31 cellular contexts compared by ENCODE assay signal in genomic region chr20:46640536-46641311, GRCh38. TPM values are rescaled to one million over a fixed set of nuclear protein-coding genes. Genes with fewer than 3 reads are reported as not detected.
DNase-seq lines count a peak whose midpoint lies in the region; ATAC-seq, FAIRE-seq and TF ChIP-seq lines count a peak whose summit lies in the region.
"Had no signal": no experiment of that assay in that cellular context is flagged by ENCODE, and none has a peak within 500 bp of the region (broad histone marks: within the 10 kb centered on the region; RNA-seq: fewer than 3 reads in every experiment).

No MANE protein-coding gene starts in this region.

- H2AFZ ChIP-seq in HepG2 (ENCODE audit: low read length) = no peak overlapping the region
- H2AFZ ChIP-seq: parathyroid adenoma had no signal

- H3K9me3 ChIP-seq in HepG2 (ENCODE audit: low read length) = no peaks in the 10 kb centered on the region
- no peaks in the 10 kb centered on the region for H3K9me3 ChIP-seq in tibial nerve
- H3K9me3 ChIP-seq: breast epithelium, colonic mucosa, left lung, uterus had no signal

- POLR2A ChIA-PET in HepG2 (lab: Yijun Ruan, JAX) = interaction anchor here (0.7 to 6.4 kb wide), 13 partner anchors 8 to 118 kb away, joined by 3 to 72 read pairs (median 5); partner anchors contain the start of genes SLC13A3 and TP53RK

- H3K27me3 ChIP-seq in HepG2 (ENCODE audit: control insufficient read depth in 1 of 2, insufficient read depth in 2 of 2, low read length in 2 of 2) (no peaks in the 10 kb centered on the region), tibial nerve (no peaks in the 10 kb centered on the region)
- H3K27me3 ChIP-seq: breast epithelium, colonic mucosa, left lung, uterus had no signal

- H3K4me2 ChIP-seq in HepG2 (ENCODE audit: low read depth, low read length) = peak overlapping the region; percentile 33
- H3K4me2 ChIP-seq: smooth muscle cell had no signal

- H3K27ac ChIP-seq in HepG2 (ENCODE audit: extremely low read length, insufficient read depth, low read length) (peak overlapping the region; percentile 60), tibial nerve (peak overlapping the region in 2 of 4 donors; percentile 8 to 14)
- H3K27ac ChIP-seq: breast epithelium, colonic mucosa, left lung, parathyroid adenoma, uterus had no signal

- 35% methylated on average over 13 of the region's 14 CpGs for WGBS in HepG2 (ENCODE audit: low lambda C conversion rate)
- 57 to 64% methylated on average over 13 to 14 of the region's 14 CpGs for WGBS in tibial nerve, 2 donors

- H3K4me1 Mint-ChIP-seq in type B pancreatic cell (ENCODE audit: unreplicated experiment) = no peaks in the 10 kb centered on the region
- H3K4me1 Mint-ChIP-seq: activated CD4-positive, alpha-beta T cell treated with anti-CD3 and anti-CD28 coated beads for 36 hours; activated naive CD4-positive, alpha-beta T cell treated with anti-CD3 and anti-CD28 coated beads, Interleukin-2, amount 50 U/mL, for 24 hours had no signal

- TF ChIP-seq EP300 in HepG2 (IDR thresholded peaks at IDR 0.05; ENCODE audit: low read depth in 2 of 2, low read length in 2 of 2) = peak; percentile 81 to 94
- TF ChIP-seq EP300 in HepG2 (CRISPR knock-in tag; IDR thresholded peaks at IDR 0.05; ENCODE audit: borderline replicate concordance) = peak; percentile 91
- no peak for TF ChIP-seq EP300 in tibial nerve (IDR thresholded peaks at IDR 0.05)

- H3K27ac Mint-ChIP-seq in type B pancreatic cell = no peak overlapping the region
- H3K27ac Mint-ChIP-seq: activated CD4-positive, alpha-beta T cell treated with anti-CD3 and anti-CD28 coated beads for 36 hours; activated CD8-positive, alpha-beta T cell treated with anti-CD3 and anti-CD28 coated beads for 36 hours; activated naive CD4-positive, alpha-beta T cell treated with anti-CD3 and anti-CD28 coated beads, Interleukin-2, amount 50 U/mL, for 24 hours; activated T-helper 2 cell treated with anti-CD3 and anti-CD28 coated beads, Interferon-gamma antibody, Interleukin-2, Interleukin-4, amounts not matched to agents 10 μg/mL and 5 μg/mL and 100 μg/mL, durations not matched to agents 14 hours and 24 hours and 36 hours; T-helper 2 cell treated with Interferon-gamma antibody and Interleukin-4, amounts not matched to agents 5 μg/mL and 100 μg/mL, for 36 hours had no signal

- H4K20me1 ChIP-seq in HepG2 (ENCODE audit: insufficient read depth, low read length) = no peaks in the 10 kb centered on the region

- H3K4me1 ChIP-seq in HepG2 (ENCODE audit: insufficient read depth, low read length) = peaks cover 95% of the 10 kb centered on the region
- H3K4me1 ChIP-seq in tibial nerve = peaks cover 0 to 19% (median 6%) of the 10 kb centered on the region in 4 donors
- H3K4me1 ChIP-seq: breast epithelium, colonic mucosa, left lung, parathyroid adenoma, uterus had no signal

- H3K27me3 Mint-ChIP-seq in type B pancreatic cell = peaks cover 3% of the 10 kb centered on the region

- BruUV-seq in HepG2 (replicated peaks; lab: Mats Ljungman, UMichigan) = no TSS peak

- no peaks in the 10 kb centered on the region for H3K36me3 Mint-ChIP-seq in type B pancreatic cell
- H3K36me3 Mint-ChIP-seq: activated naive CD4-positive, alpha-beta T cell treated with anti-CD3 and anti-CD28 coated beads, Interleukin-2, amount 50 U/mL, for 24 hours had no signal

- TF ChIP-seq CTCF in HepG2 (CRISPR knock-in tag; IDR thresholded peaks at IDR 0.05) (peak; percentile 22; the same call in 1 of the 2 replicates), type B pancreatic cell (conservative IDR thresholded peaks at IDR 0.05) (no peak), tibial nerve (IDR thresholded peaks at IDR 0.05) (no peak)

- TF ChIP-seq POLR2A in HepG2 (IDR thresholded peaks at IDR 0.05; ENCODE audit: insufficient read depth in 1 of 2, low read depth in 2 of 2, low read length in 2 of 2) (no peak), tibial nerve (IDR thresholded peaks at IDR 0.05) (no peak), erythroblast (IDR thresholded peaks at IDR 0.05; ENCODE audit: low read length) (no peak)

- H3K9me3 Mint-ChIP-seq in type B pancreatic cell = peaks cover 5% of the 10 kb centered on the region
- H3K9me3 Mint-ChIP-seq: activated CD8-positive, alpha-beta T cell treated with anti-CD3 and anti-CD28 coated beads for 36 hours; activated naive CD4-positive, alpha-beta T cell treated with anti-CD3 and anti-CD28 coated beads, Interleukin-2, amount 50 U/mL, for 24 hours; activated T-helper 2 cell treated with anti-CD3 and anti-CD28 coated beads, Interferon-gamma antibody, Interleukin-2, Interleukin-4, amounts not matched to agents 10 μg/mL and 5 μg/mL and 100 μg/mL, durations not matched to agents 14 hours and 24 hours and 36 hours; T-helper 2 cell treated with Interferon-gamma antibody and Interleukin-4, amounts not matched to agents 5 μg/mL and 100 μg/mL, for 36 hours had no signal

- 0 out of 2 replicates have a peak, but pooled peaks have one; percentile 18 for TF ChIP-seq RAD21 in HepG2 (CRISPR knock-in tag; IDR thresholded peaks at IDR 0.05)

- peak; percentile 35 for DNase-seq in activated CD8-positive, alpha-beta memory T cell treated with anti-CD3 and anti-CD28 coated beads for 24 hours
- no peak for DNase-seq in activated CD8-positive, alpha-beta memory T cell treated with anti-CD3 and anti-CD28 coated beads, Interleukin-2, amount 50 U/mL, for 48 hours
- DNase-seq in NCI-H774 (lab: John Stamatoyannopoulos, UW) (peak; percentile 53), HepG2 (ENCODE audit: low spot score) (peak; percentile 84), type B pancreatic cell (ENCODE audit: extremely low spot score, unreplicated experiment) (peak; percentile 51), hepatic stellate cell (ENCODE audit: low spot score) (no peak), tibial nerve (ENCODE audit: low spot score in 2 of 2) (no peak), erythroblast (lab: John Stamatoyannopoulos, UW) (no peak)
- DNase-seq: activated CD4-positive, alpha-beta T cell treated with anti-CD3 and anti-CD28 coated beads for 36 hours; activated CD8-positive, alpha-beta T cell treated with anti-CD3 and anti-CD28 coated beads for 36 hours; activated T-cell treated with anti-CD3 and anti-CD28 coated beads for 4 hours; colonic mucosa; effector CD8-positive, alpha-beta T cell; Karpas-422; left lung; mesenchymal stem cell; NCI-H1694 treated with DMSO at 0.1 percent for 48 hours; NCI-H2227 treated with DMSO at 0.1 percent for 48 hours; NCI-H69; Right ventricle myocardium superior; stimulated activated CD4-positive, alpha-beta T cell treated with anti-CD3 and anti-CD28 coated beads, Interleukin-1b, Interleukin-23, amount 100 ng/mL, for 48 hours; stimulated activated naive CD4-positive, alpha-beta T cell treated with Interleukin-2 at 50 U/mL for 16 hours; uterus had no signal

- FAIRE-seq in HepG2 (lab: Jason Lieb, UNC) = no peak
- FAIRE-seq: A204.1, H54 had no signal

- H3K36me3 ChIP-seq in HepG2 (replicated peaks in 1 of 2; ENCODE audit: control insufficient read depth in 1 of 2, insufficient read depth in 2 of 2, low read length in 2 of 2) (peaks cover 3 to 33% of the 10 kb centered on the region in 2 experiments; a peak in 4 of 5 replicates), tibial nerve (no peaks in the 10 kb centered on the region)
- H3K36me3 ChIP-seq: breast epithelium, colonic mucosa, left lung, uterus had no signal

- H3K79me2 ChIP-seq in HepG2 (ENCODE audit: insufficient read depth, low read length) = peaks cover 35% of the 10 kb centered on the region
- H3K79me2 ChIP-seq: parathyroid adenoma had no signal

- in situ Hi-C loops in HepG2 (cut with HindIII; ENCODE audit: extremely low pct_ligation_motif_present, low pct_unique_long_range_greater_than_20kb) = no loop called here

- intact Hi-C loops in HepG2 (cut with micrococcal nuclease; ENCODE audit: unreplicated experiment) = no loop called here

- H3K4me3 ChIP-seq in HepG2 (replicated peaks in 1 of 3; ENCODE audit: insufficient read depth in 1 of 3, low read depth in 2 of 3, low read length in 3 of 3) (no peak overlapping the region), tibial nerve (no peak overlapping the region)
- H3K4me3 ChIP-seq: breast epithelium, colonic mucosa, left lung, smooth muscle cell, uterus had no signal

- H3K9ac ChIP-seq in HepG2 (ENCODE audit: insufficient read depth, low read depth, low read length) = peak overlapping the region; percentile 32
- H3K9ac ChIP-seq: parathyroid adenoma had no signal

- ATAC-seq in HepG2 = peak; percentile 16
- ATAC-seq: activated CD4-positive, alpha-beta T cell treated with anti-CD3 and anti-CD28 coated beads for 36 hours; activated CD8-positive, alpha-beta T cell treated with anti-CD3 and anti-CD28 coated beads for 36 hours; left lung had no signal

- H3K4me3 Mint-ChIP-seq in type B pancreatic cell = no peak overlapping the region
- H3K4me3 Mint-ChIP-seq: activated CD4-positive, alpha-beta T cell treated with anti-CD3 and anti-CD28 coated beads for 36 hours; activated CD8-positive, alpha-beta T cell treated with anti-CD3 and anti-CD28 coated beads for 36 hours; activated naive CD4-positive, alpha-beta T cell treated with anti-CD3 and anti-CD28 coated beads, Interleukin-2, amount 50 U/mL, for 24 hours; T-helper 2 cell treated with Interferon-gamma antibody and Interleukin-4, amounts not matched to agents 5 μg/mL and 100 μg/mL, for 36 hours had no signal

- CTCF ChIA-PET in HepG2 (lab: Yijun Ruan, JAX; ENCODE audit: low intra/inter-chr PET ratio, low total read pairs) = no interaction called here

RNA-seq across cellular contexts. Expression of gene SLC13A3, which starts 10.5 kb away (rescaled TPM):
- total RNA-seq in HepG2 (2016; rRNA removed; fragmentation: Illumina TruSeq; extraction: Trizol) (27.9 and 66.5 TPM in 2 replicates), type B pancreatic cell (ENCODE audit: low replicate concordance) (3.2 and 7.9 TPM in 2 replicates), tibial nerve (10 to 100 TPM in 2 of 4 donors, 1 to 10 TPM in 2; 5.7 to 11.6 (median 9.3) TPM)
- 23.8 and 30.4 TPM in 2 replicates for total RNA-seq in HepG2 (2016; cell fraction: cytosol; rRNA removed; fragmentation: Illumina TruSeq; extraction: Trizol; ENCODE audit: low read depth)
- 29.2 and 65.4 TPM in 2 replicates for total RNA-seq in HepG2 (2016; cell fraction: insoluble cytoplasmic fraction; rRNA removed; fragmentation: Illumina TruSeq; extraction: Trizol)
- 25.6 and 35.7 TPM in 2 replicates for total RNA-seq in HepG2 (2016; cell fraction: membrane; rRNA removed; fragmentation: Illumina TruSeq; extraction: Trizol)
- 59.9 and 65.1 TPM in 2 replicates for total RNA-seq in HepG2 (2016; cell fraction: nucleus; rRNA removed; fragmentation: Illumina TruSeq; extraction: Trizol)
- polyA plus RNA-seq in HepG2 (2011; rRNA removed) = 63.3 and 76.0 TPM in 2 replicates
- 40.8 and 74.9 TPM in 2 replicates for polyA plus RNA-seq in HepG2 (2011; cell fraction: cytosol; rRNA removed)
- polyA plus RNA-seq in HepG2 (2011; cell fraction: nucleus; rRNA removed) = 88.1 and 138 TPM in 2 replicates
- 42.2 and 59.1 TPM in 2 replicates for polyA plus RNA-seq in HepG2 (2012)
- 25.1 and 35.1 TPM in 2 replicates for polyA plus RNA-seq in HepG2 (2016; cell fraction: cytosol; fragmentation: Illumina TruSeq; extraction: Trizol; ENCODE audit: low read depth)
- 30.5 and 31.8 TPM in 2 replicates for polyA plus RNA-seq in HepG2 (2016; cell fraction: insoluble cytoplasmic fraction; fragmentation: Illumina TruSeq; extraction: Trizol; ENCODE audit: low read depth)
- polyA plus RNA-seq in HepG2 (2016; cell fraction: membrane; fragmentation: Illumina TruSeq; extraction: Trizol; ENCODE audit: low read depth) = 24.6 and 30.2 TPM in 2 replicates
- 99.0 and 99.2 TPM in 2 replicates for polyA plus RNA-seq in HepG2 (2016; cell fraction: nucleus; fragmentation: Illumina TruSeq; extraction: Trizol; ENCODE audit: insufficient read depth, low read depth)
- 0.42 and 193 TPM in 2 replicates for polyA minus RNA-seq in HepG2 (2011; rRNA and poly(A)+ RNA removed; ENCODE audit: low replicate concordance)
- polyA minus RNA-seq in HepG2 (2011; cell fraction: cytosol; rRNA and poly(A)+ RNA removed) = 32.3 and 43.5 TPM in 2 replicates
- polyA minus RNA-seq in HepG2 (2011; cell fraction: nucleus; rRNA and poly(A)+ RNA removed) = 50.4 and 63.9 TPM in 2 replicates
- total RNA-seq: activated CD8-positive, alpha-beta T cell treated with anti-CD3 and anti-CD28 coated beads for 36 hours; activated T-helper 2 cell treated with anti-CD3 and anti-CD28 coated beads, Interferon-gamma antibody, Interleukin-2, Interleukin-4, amounts not matched to agents 10 μg/mL and 5 μg/mL and 100 μg/mL, durations not matched to agents 14 hours and 24 hours and 36 hours had no signal

RNA-seq across cellular contexts. Expression of gene TP53RK, which starts 48.5 kb away (rescaled TPM):
- total RNA-seq in HepG2 (2016; rRNA removed; fragmentation: Illumina TruSeq; extraction: Trizol) (25.5 and 31.0 TPM in 2 replicates), type B pancreatic cell (ENCODE audit: low replicate concordance) (11.4 and 13.6 TPM in 2 replicates), tibial nerve (10 to 100 TPM; 16.8 to 24.5 (median 21.9) TPM)
- 5.6 and 7.0 TPM in 2 replicates for total RNA-seq in HepG2 (2016; cell fraction: cytosol; rRNA removed; fragmentation: Illumina TruSeq; extraction: Trizol; ENCODE audit: low read depth)
- 26.0 and 33.1 TPM in 2 replicates for total RNA-seq in HepG2 (2016; cell fraction: insoluble cytoplasmic fraction; rRNA removed; fragmentation: Illumina TruSeq; extraction: Trizol)
- total RNA-seq in HepG2 (2016; cell fraction: membrane; rRNA removed; fragmentation: Illumina TruSeq; extraction: Trizol) = 12.6 and 14.4 TPM in 2 replicates
- total RNA-seq in HepG2 (2016; cell fraction: nucleus; rRNA removed; fragmentation: Illumina TruSeq; extraction: Trizol) = 15.4 and 17.9 TPM in 2 replicates
- 11.3 and 12.9 TPM in 2 replicates for polyA plus RNA-seq in HepG2 (2011; rRNA removed)
- polyA plus RNA-seq in HepG2 (2011; cell fraction: cytosol; rRNA removed) = 9.0 and 10.2 TPM in 2 replicates
- 4.4 and 5.3 TPM in 2 replicates for polyA plus RNA-seq in HepG2 (2011; cell fraction: nucleus; rRNA removed)
- polyA plus RNA-seq in HepG2 (2012) = 10.7 and 12.3 TPM in 2 replicates
- 3.9 and 4.7 TPM in 2 replicates for polyA plus RNA-seq in HepG2 (2016; cell fraction: cytosol; fragmentation: Illumina TruSeq; extraction: Trizol; ENCODE audit: low read depth)
- polyA plus RNA-seq in HepG2 (2016; cell fraction: insoluble cytoplasmic fraction; fragmentation: Illumina TruSeq; extraction: Trizol; ENCODE audit: low read depth) = 28.1 and 30.7 TPM in 2 replicates
- polyA plus RNA-seq in HepG2 (2016; cell fraction: membrane; fragmentation: Illumina TruSeq; extraction: Trizol; ENCODE audit: low read depth) = 7.3 and 9.0 TPM in 2 replicates
- polyA plus RNA-seq in HepG2 (2016; cell fraction: nucleus; fragmentation: Illumina TruSeq; extraction: Trizol; ENCODE audit: insufficient read depth, low read depth) = 18.2 and 18.6 TPM in 2 replicates
- polyA minus RNA-seq in HepG2 (2011; rRNA and poly(A)+ RNA removed; ENCODE audit: low replicate concordance) = 9.2 and 11.2 TPM in 2 replicates
- 10.6 and 11.6 TPM in 2 replicates for polyA minus RNA-seq in HepG2 (2011; cell fraction: cytosol; rRNA and poly(A)+ RNA removed)
- polyA minus RNA-seq in HepG2 (2011; cell fraction: nucleus; rRNA and poly(A)+ RNA removed) = 12.6 and 13.1 TPM in 2 replicates

Comparison
In these comparisons a context has a peak if more than half of its experiments do, and no peak if none do; other contexts are left out.
1. DNase-seq: peak in activated CD8-positive, alpha-beta memory T cell treated with anti-CD3 and anti-CD28 coated beads for 24 hours (single experiment), NCI-H774 (single experiment), HepG2 (single experiment) and type B pancreatic cell (single experiment); none in activated CD8-positive, alpha-beta memory T cell treated with anti-CD3 and anti-CD28 coated beads, Interleukin-2, amount 50 U/mL, for 48 hours (single experiment), hepatic stellate cell (single experiment), tibial nerve (0 of 2) and erythroblast (0 of 2).